15 cellular contexts compared by ENCODE assay signal in genomic region chr12:67760586-67761275, GRCh38.
"Had no signal": no experiment of that assay in that cellular context is flagged by ENCODE, and none has a peak within 500 bp of the region (broad histone marks: within the 10 kb centered on the region; RNA-seq: fewer than 3 reads in every experiment).

No MANE protein-coding gene starts in this region.

- DNase-seq: activated CD4-positive, alpha-beta T cell treated with anti-CD3 and anti-CD28 coated beads for 1 hour; activated CD8-positive, alpha-beta memory T cell treated with anti-CD3 and anti-CD28 coated beads, Interleukin-2, amount 10 ng/mL, durations not matched to agents 7 days and 5 days; activated effector memory CD4-positive, alpha-beta T cell treated with anti-CD3 and anti-CD28 coated beads, Interleukin-2, amount 50 U/mL, for 16 hours; activated naive CD8-positive, alpha-beta T cell treated with anti-CD3 and anti-CD28 coated beads, Interleukin-2, amount 10 ng/mL, durations not matched to agents 7 days and 5 days; activated T-cell treated with anti-CD3 and anti-CD28 coated beads, Interleukin-2, amount 50 U/mL, for 1 hour; hypothalamus; left ventricle myocardium inferior; SK-N-SH; spleen; T-helper 1 cell; T1000 had no signal

- H3K9me2 ChIP-seq: SK-N-SH had no signal

- H3K9me3 Mint-ChIP-seq: activated CD4-positive, alpha-beta memory T cell treated with anti-CD3 and anti-CD28 coated beads for 36 hours had no signal

- H3K27ac ChIP-seq: ascending aorta, left ventricle myocardium inferior, spleen, VCaP had no signal

- H3K9me3 ChIP-seq: ascending aorta, left ventricle myocardium inferior, SK-N-SH, spleen had no signal

- H3K4me1 Mint-ChIP-seq: activated CD8-positive, alpha-beta memory T cell treated with anti-CD3 and anti-CD28 coated beads, Interleukin-2, amount 10 ng/mL, durations not matched to agents 7 days and 5 days had no signal

- H3K4me3 Mint-ChIP-seq: activated CD4-positive, alpha-beta memory T cell treated with anti-CD3 and anti-CD28 coated beads for 36 hours; activated CD8-positive, alpha-beta memory T cell treated with anti-CD3 and anti-CD28 coated beads, Interleukin-2, amount 10 ng/mL, durations not matched to agents 7 days and 5 days; activated naive CD8-positive, alpha-beta T cell treated with anti-CD3 and anti-CD28 coated beads, Interleukin-2, amount 10 ng/mL, durations not matched to agents 7 days and 5 days; neural crest cell had no signal

- H3K27me3 ChIP-seq: ascending aorta, spleen had no signal

- H3K4me3 ChIP-seq: ascending aorta, left ventricle myocardium inferior, spleen had no signal

- H3K27me3 Mint-ChIP-seq: activated CD4-positive, alpha-beta memory T cell treated with anti-CD3 and anti-CD28 coated beads for 36 hours; activated CD8-positive, alpha-beta memory T cell treated with anti-CD3 and anti-CD28 coated beads, Interleukin-2, amount 10 ng/mL, durations not matched to agents 7 days and 5 days; activated naive CD8-positive, alpha-beta T cell treated with anti-CD3 and anti-CD28 coated beads, Interleukin-2, amount 10 ng/mL, durations not matched to agents 7 days and 5 days had no signal

- H3K36me3 ChIP-seq: ascending aorta, left ventricle myocardium inferior, spleen had no signal

- H3K4me1 ChIP-seq: ascending aorta had no signal

- H3K9ac ChIP-seq: SK-N-SH had no signal

- H3K27ac Mint-ChIP-seq: activated CD8-positive, alpha-beta memory T cell treated with anti-CD3 and anti-CD28 coated beads, Interleukin-2, amount 10 ng/mL, durations not matched to agents 7 days and 5 days; activated naive CD8-positive, alpha-beta T cell treated with anti-CD3 and anti-CD28 coated beads, Interleukin-2, amount 10 ng/mL, durations not matched to agents 7 days and 5 days had no signal

- H3K4me2 ChIP-seq: SK-N-SH had no signal
